In genomic region chr20:13013411-13013810, GRCh38 we compare ENCODE assay signal across 30 cellular contexts. TPM values are rescaled to one million over a fixed set of nuclear protein-coding genes. Genes with fewer than 3 reads are reported as not detected.
"Had no signal": no experiment of that assay in that cellular context is flagged by ENCODE, and none has a peak within 500 bp of the region (broad histone marks: within the 10 kb centered on the region; RNA-seq: fewer than 3 reads in every experiment).

No MANE protein-coding gene starts in this region.

- H3K4me3 ChIP-seq: ascending aorta, coronary artery, dorsolateral prefrontal cortex, esophagus muscularis mucosa, gastrocnemius medialis, heart left ventricle had no signal

- ATAC-seq: activated naive CD4-positive, alpha-beta T cell treated with anti-CD3 and anti-CD28 coated beads, Interleukin-2, amount 50 U/mL, for 72 hours; activated T-cell treated with anti-CD3 and anti-CD28 coated beads, Interleukin-2, amount 50 U/mL, for 72 hours; foreskin keratinocyte; gastrocnemius medialis; heart left ventricle had no signal

- H3K9me3 Mint-ChIP-seq: activated CD4-positive, alpha-beta memory T cell treated with anti-CD3 and anti-CD28 coated beads, Interleukin-2, amount 10 ng/mL, durations not matched to agents 7 days and 5 days; activated CD4-positive, alpha-beta T cell treated with anti-CD3 and anti-CD28 coated beads, Interleukin-2, amount 10 ng/mL, durations not matched to agents 7 days and 5 days; activated naive CD4-positive, alpha-beta T cell treated with anti-CD3 and anti-CD28 coated beads, Interleukin-2, amount 10 ng/mL, durations not matched to agents 7 days and 5 days; activated T-cell treated with anti-CD3 and anti-CD28 coated beads, Interleukin-2, amount 50 U/mL, for 24 hours; activated T-cell treated with anti-CD3 and anti-CD28 coated beads, Interleukin-2, amount 50 U/mL, for 72 hours; dendritic cell treated with granulocyte-macrophage colony-stimulating factor and Interleukin-4, amounts not matched to agents 40 ng/mL and 50 ng/mL, for 4 days; endodermal cell; WTC11 had no signal

- H3K27me3 Mint-ChIP-seq: activated CD4-positive, alpha-beta memory T cell treated with anti-CD3 and anti-CD28 coated beads, Interleukin-2, amount 10 ng/mL, durations not matched to agents 7 days and 5 days; activated naive CD4-positive, alpha-beta T cell treated with anti-CD3 and anti-CD28 coated beads, Interleukin-2, amount 10 ng/mL, durations not matched to agents 7 days and 5 days; activated T-cell treated with anti-CD3 and anti-CD28 coated beads, Interleukin-2, amount 50 U/mL, for 24 hours; central memory CD8-positive, alpha-beta T cell had no signal

- DNase-seq: activated CD4-positive, alpha-beta memory T cell treated with anti-CD3 and anti-CD28 coated beads, Interleukin-2, amount 10 ng/mL, durations not matched to agents 7 days and 5 days; activated CD4-positive, alpha-beta T cell treated with anti-CD3 and anti-CD28 coated beads for 1 hour; activated CD4-positive, alpha-beta T cell treated with anti-CD3 and anti-CD28 coated beads for 4 hours; activated CD4-positive, alpha-beta T cell treated with anti-CD3 and anti-CD28 coated beads, Interleukin-2, amount 10 ng/mL, durations not matched to agents 7 days and 5 days; activated CD4-positive, alpha-beta T cell treated with anti-CD3 and anti-CD28 coated beads, Interleukin-2, amount 50 U/mL, for 4 hours; activated CD8-positive, alpha-beta memory T cell treated with anti-CD3 and anti-CD28 coated beads, Interleukin-2, amount 50 U/mL, for 48 hours; activated gamma-delta T cell; activated naive CD4-positive, alpha-beta T cell; activated naive CD4-positive, alpha-beta T cell treated with anti-CD3 and anti-CD28 coated beads, Interleukin-2, amount 10 ng/mL, durations not matched to agents 7 days and 5 days; activated naive CD8-positive, alpha-beta T cell treated with anti-CD3 and anti-CD28 coated beads, Interleukin-2, amount 10 ng/mL, durations not matched to agents 7 days and 5 days; activated T-cell treated with anti-CD3 and anti-CD28 coated beads for 4 hours; activated T-cell treated with anti-CD3 and anti-CD28 coated beads, Interleukin-2, amount 50 U/mL, for 24 hours; activated T-cell treated with anti-CD3 and anti-CD28 coated beads, Interleukin-2, amount 50 U/mL, for 72 hours; brain microvascular endothelial cell; dorsolateral prefrontal cortex; effector memory CD4-positive, alpha-beta T cell; endodermal cell; erythroblast; foreskin keratinocyte; gastrocnemius medialis; glutamatergic neuron; heart left ventricle; T-helper 2 cell had no signal

- H3K4me3 Mint-ChIP-seq: activated CD4-positive, alpha-beta memory T cell treated with anti-CD3 and anti-CD28 coated beads, Interleukin-2, amount 10 ng/mL, durations not matched to agents 7 days and 5 days; activated CD4-positive, alpha-beta T cell treated with anti-CD3 and anti-CD28 coated beads, Interleukin-2, amount 10 ng/mL, durations not matched to agents 7 days and 5 days; activated naive CD4-positive, alpha-beta T cell treated with anti-CD3 and anti-CD28 coated beads, Interleukin-2, amount 10 ng/mL, durations not matched to agents 7 days and 5 days; activated naive CD8-positive, alpha-beta T cell treated with anti-CD3 and anti-CD28 coated beads, Interleukin-2, amount 10 ng/mL, durations not matched to agents 7 days and 5 days; activated T-cell treated with anti-CD3 and anti-CD28 coated beads, Interleukin-2, amount 50 U/mL, for 24 hours; activated T-cell treated with anti-CD3 and anti-CD28 coated beads, Interleukin-2, amount 50 U/mL, for 72 hours; central memory CD8-positive, alpha-beta T cell; dendritic cell treated with granulocyte-macrophage colony-stimulating factor and Interleukin-4, amounts not matched to agents 40 ng/mL and 50 ng/mL, for 4 days; endodermal cell; WTC11 had no signal

- H3K36me3 Mint-ChIP-seq: activated naive CD4-positive, alpha-beta T cell treated with anti-CD3 and anti-CD28 coated beads, Interleukin-2, amount 10 ng/mL, durations not matched to agents 7 days and 5 days; activated naive CD4-positive, alpha-beta T cell treated with anti-CD3 and anti-CD28 coated beads, Interleukin-2, amount 50 U/mL, for 72 hours; activated naive CD8-positive, alpha-beta T cell treated with anti-CD3 and anti-CD28 coated beads, Interleukin-2, amount 10 ng/mL, durations not matched to agents 7 days and 5 days; WTC11 had no signal

- H3K27ac Mint-ChIP-seq: activated CD4-positive, alpha-beta memory T cell treated with anti-CD3 and anti-CD28 coated beads, Interleukin-2, amount 10 ng/mL, durations not matched to agents 7 days and 5 days; activated CD4-positive, alpha-beta T cell treated with anti-CD3 and anti-CD28 coated beads, Interleukin-2, amount 10 ng/mL, durations not matched to agents 7 days and 5 days; activated naive CD4-positive, alpha-beta T cell treated with anti-CD3 and anti-CD28 coated beads, Interleukin-2, amount 10 ng/mL, durations not matched to agents 7 days and 5 days; activated naive CD4-positive, alpha-beta T cell treated with anti-CD3 and anti-CD28 coated beads, Interleukin-2, amount 50 U/mL, for 72 hours; activated naive CD8-positive, alpha-beta T cell treated with anti-CD3 and anti-CD28 coated beads, Interleukin-2, amount 10 ng/mL, durations not matched to agents 7 days and 5 days; activated T-cell treated with anti-CD3 and anti-CD28 coated beads, Interleukin-2, amount 50 U/mL, for 24 hours; activated T-cell treated with anti-CD3 and anti-CD28 coated beads, Interleukin-2, amount 50 U/mL, for 72 hours; dendritic cell treated with granulocyte-macrophage colony-stimulating factor and Interleukin-4, amounts not matched to agents 40 ng/mL and 50 ng/mL, for 4 days; endodermal cell; WTC11 had no signal

RNA-seq across cellular contexts. Expression of gene SPTLC3, which starts 4.6 kb away (rescaled TPM):
- total RNA-seq: activated CD4-positive, alpha-beta memory T cell treated with anti-CD3 and anti-CD28 coated beads, Interleukin-2, amount 10 ng/mL, durations not matched to agents 7 days and 5 days had no signal
